23 cellular contexts compared by ENCODE assay signal in genomic region chr7:135143874-135144668, GRCh38. TPM values are rescaled to one million over a fixed set of nuclear protein-coding genes. Genes with fewer than 3 reads are reported as not detected.
A peak's percentile ranks its signal among the peaks of the same experiment; 100 is the strongest.
DNase-seq lines count a peak whose midpoint lies in the region; ATAC-seq and TF ChIP-seq lines count a peak whose summit lies in the region.
"Had no signal": no experiment of that assay in that cellular context is flagged by ENCODE, and none has a peak within 500 bp of the region (broad histone marks: within the 10 kb centered on the region; RNA-seq: fewer than 3 reads in every experiment).

No MANE protein-coding gene starts in this region.

- no peak overlapping the region for H3K4me3 Mint-ChIP-seq in CD8-positive, alpha-beta T cell
- H3K4me3 Mint-ChIP-seq: activated T-helper 1 cell treated with anti-CD3 and anti-CD28 coated beads, Interleukin-12 subunit alpha, Interleukin-12 subunit beta, Interleukin-2, Interleukin-4 antibody, amounts not matched to agents 30 ng/mL and 10 ng/mL and 1 ng/mL, durations not matched to agents 14 hours and 24 hours and 36 hours; central memory CD8-positive, alpha-beta T cell; immature natural killer cell; neural progenitor cell had no signal

- CTCF ChIA-PET in CD8-positive, alpha-beta T cell (lab: Charles Lee): interaction anchor here (1.3 to 1.8 kb wide), 2 partner anchors 27 to 157 kb away, joined by 4 to 5 read pairs; partner anchors contain the start of genes AGBL3 and CYREN

- H3K9me3 ChIP-seq in CD8-positive, alpha-beta T cell (ENCODE audit: low read length): no peaks in the 10 kb centered on the region
- H3K9me3 ChIP-seq in right lobe of liver (no peaks in the 10 kb centered on the region), skeletal muscle tissue (ENCODE audit: control insufficient read depth in 3 of 3, low read length in 3 of 3) (no peaks in the 10 kb centered on the region)
- H3K9me3 ChIP-seq: suprapubic skin had no signal

- H3K4me1 Mint-ChIP-seq in CD8-positive, alpha-beta T cell (ENCODE audit: low read depth): peaks cover 42% of the 10 kb centered on the region
- H3K4me1 Mint-ChIP-seq: neural progenitor cell had no signal

- no peaks in the 10 kb centered on the region for H3K36me3 ChIP-seq in CD8-positive, alpha-beta T cell (ENCODE audit: insufficient read depth, low read length)
- no peaks in the 10 kb centered on the region for H3K36me3 ChIP-seq in right lobe of liver
- H3K36me3 ChIP-seq in skeletal muscle tissue (ENCODE audit: control insufficient read depth in 3 of 3, insufficient read depth in 3 of 3, low read length in 3 of 3): no peaks in the 10 kb centered on the region
- H3K36me3 ChIP-seq: neural progenitor cell, suprapubic skin had no signal

- TF ChIP-seq CTCF in CD8-positive, alpha-beta T cell (IDR thresholded peaks at IDR 0.05): no peak
- no peak for TF ChIP-seq CTCF in fibroblast of pulmonary artery (IDR thresholded peaks at IDR 0.05; ENCODE audit: low read length, missing control alignments)
- TF ChIP-seq CTCF in right lobe of liver (IDR thresholded peaks at IDR 0.05): no peak

- H3K27me3 ChIP-seq in CD8-positive, alpha-beta T cell (ENCODE audit: insufficient read depth, low read length): no peaks in the 10 kb centered on the region
- no peaks in the 10 kb centered on the region for H3K27me3 ChIP-seq in right lobe of liver
- H3K27me3 ChIP-seq in skeletal muscle tissue (ENCODE audit: control insufficient read depth in 3 of 3, insufficient read depth in 3 of 3, low read length in 3 of 3): no peaks in the 10 kb centered on the region
- H3K27me3 ChIP-seq: neural progenitor cell, suprapubic skin had no signal

- ATAC-seq in CD8-positive, alpha-beta T cell: no peak
- peak; percentile 2 to 55 (median 10) for ATAC-seq in right lobe of liver
- no peak for ATAC-seq in HG02678 (IDR thresholded peaks at IDR 0.05; ENCODE audit: unreplicated experiment)
- ATAC-seq: SK-N-SH treated with all-trans-retinoic acid at 6 μM for 48 hours had no signal

- H3K4me1 ChIP-seq in CD8-positive, alpha-beta T cell (ENCODE audit: insufficient read depth, low read length): peaks cover 21% of the 10 kb centered on the region
- H3K4me1 ChIP-seq in right lobe of liver (peaks cover 0 to 18% (median 2%) of the 10 kb centered on the region in 4 donors), skeletal muscle tissue (ENCODE audit: control insufficient read depth in 3 of 3, insufficient read depth in 3 of 3, low read length in 3 of 3) (peaks cover 11 to 24% (median 20%) of the 10 kb centered on the region in 3 donors)
- H3K4me1 ChIP-seq: neural progenitor cell had no signal

- 88% methylated on average over 1 of the region's 3 CpGs for WGBS in right lobe of liver (ENCODE audit: insufficient coverage, low coverage, low lambda C conversion rate, missing lambda C conversion rate)

- H3K27me3 Mint-ChIP-seq in CD8-positive, alpha-beta T cell (ENCODE audit: low read depth): no peaks in the 10 kb centered on the region
- H3K27me3 Mint-ChIP-seq: central memory CD8-positive, alpha-beta T cell had no signal

- H3K9ac ChIP-seq in skeletal muscle tissue (ENCODE audit: low read depth in 1 of 3, low read length in 3 of 3): no peak overlapping the region
- H3K9ac ChIP-seq: neural progenitor cell had no signal

- no peak overlapping the region for H3K4me3 ChIP-seq in CD8-positive, alpha-beta T cell (ENCODE audit: low read depth, low read length)
- H3K4me3 ChIP-seq in fibroblast of pulmonary artery (replicated peaks; ENCODE audit: low read depth, low read length) (no peak overlapping the region), right lobe of liver (no peak overlapping the region), skeletal muscle tissue (ENCODE audit: low read length in 3 of 3) (no peak overlapping the region)
- H3K4me3 ChIP-seq: neural progenitor cell, suprapubic skin had no signal

- no peaks in the 10 kb centered on the region for H3K9me3 Mint-ChIP-seq in CD8-positive, alpha-beta T cell
- H3K9me3 Mint-ChIP-seq: central memory CD8-positive, alpha-beta T cell; neural progenitor cell had no signal

- peak overlapping the region; percentile 33 for H3K27ac Mint-ChIP-seq in CD8-positive, alpha-beta T cell
- H3K27ac Mint-ChIP-seq: activated T-helper 1 cell treated with anti-CD3 and anti-CD28 coated beads, Interleukin-12 subunit alpha, Interleukin-12 subunit beta, Interleukin-2, Interleukin-4 antibody, amounts not matched to agents 30 ng/mL and 10 ng/mL and 1 ng/mL, durations not matched to agents 14 hours and 24 hours and 36 hours; neural progenitor cell had no signal

- POLR2A ChIA-PET in CD8-positive, alpha-beta T cell (lab: Charles Lee): interaction anchor here (0.9 kb wide), 1 partner anchor 25 kb away, joined by 3 read pairs; no protein-coding TSS in a partner anchor

- no peak overlapping the region for H3K27ac ChIP-seq in CD8-positive, alpha-beta T cell (ENCODE audit: low read depth, low read length)
- H3K27ac ChIP-seq in right lobe of liver (peak overlapping the region in 1 of 3 donors; percentile 6), skeletal muscle tissue (ENCODE audit: low read depth, low read length) (peak overlapping the region; percentile 66)
- H3K27ac ChIP-seq: neural progenitor cell, suprapubic skin had no signal

- DNase-seq in CD8-positive, alpha-beta T cell: no peak
- DNase-seq in fibroblast of pulmonary artery (ENCODE audit: low read depth) (peak; percentile 57), right lobe of liver (no peak), GDM1 (lab: John Stamatoyannopoulos, UW) (no peak), NCI-H1436 treated with DMSO at 0.1 percent for 48 hours (lab: John Stamatoyannopoulos, UW) (no peak)
- DNase-seq: activated CD4-positive, alpha-beta T cell treated with anti-CD3 and anti-CD28 coated beads for 48 hours; activated naive CD4-positive, alpha-beta T cell treated with anti-CD3 and anti-CD28 coated beads, Interleukin-2, amount 50 U/mL, for 16 hours; C1 segment of cervical spinal cord; EL; immature natural killer cell; IMR-90; NCI-H1092 treated with DMSO at 0.1 percent for 48 hours; NCI-H2029 treated with DMSO at 0.1 percent for 48 hours; NCI-H2227 treated with DMSO at 0.1 percent for 48 hours; NCI-H82; posterior cingulate gyrus had no signal

- H3K36me3 Mint-ChIP-seq in CD8-positive, alpha-beta T cell: peaks cover 24% of the 10 kb centered on the region
- H3K36me3 Mint-ChIP-seq: neural progenitor cell had no signal

- no peak for TF ChIP-seq POLR2A in right lobe of liver (IDR thresholded peaks at IDR 0.05)

- intact Hi-C loops in CD8-positive, alpha-beta T cell (cut with DNase I, micrococcal nuclease): loop anchor here in 1 of 2 experiments (10.0 kb wide), 2 partner anchors 689 to 829 kb away; partner anchors contain the start of genes AKR1B1 and SLC35B4
- intact Hi-C loops in right lobe of liver (cut with DNase I): no loop called here

RNA-seq across cellular contexts. Expression of gene TMEM140, which starts 3.8 kb away (rescaled TPM):
- 10 to 100 TPM; 18.8 to 21.8 TPM for total RNA-seq in CD8-positive, alpha-beta T cell
- total RNA-seq in right lobe of liver: 10 to 100 TPM; 31.2 to 58.9 (median 37.4) TPM
- total RNA-seq in skeletal muscle tissue: 1.6 TPM

RNA-seq across cellular contexts. Expression of gene CYREN, which starts 26.4 kb away (rescaled TPM):
- 10 to 100 TPM; 14.0 to 15.2 TPM for total RNA-seq in CD8-positive, alpha-beta T cell
- total RNA-seq in right lobe of liver (10 to 100 TPM; 11.5 to 17.1 (median 15.0) TPM), skeletal muscle tissue (20.4 TPM)

Comparison
In these comparisons a context has a peak if more than half of its experiments do, and no peak if none do; other contexts are left out.
1. ATAC-seq: peak in right lobe of liver (4 of 4); none in CD8-positive, alpha-beta T cell (single experiment) and HG02678 (single experiment).